In the genomic region with DNA sequence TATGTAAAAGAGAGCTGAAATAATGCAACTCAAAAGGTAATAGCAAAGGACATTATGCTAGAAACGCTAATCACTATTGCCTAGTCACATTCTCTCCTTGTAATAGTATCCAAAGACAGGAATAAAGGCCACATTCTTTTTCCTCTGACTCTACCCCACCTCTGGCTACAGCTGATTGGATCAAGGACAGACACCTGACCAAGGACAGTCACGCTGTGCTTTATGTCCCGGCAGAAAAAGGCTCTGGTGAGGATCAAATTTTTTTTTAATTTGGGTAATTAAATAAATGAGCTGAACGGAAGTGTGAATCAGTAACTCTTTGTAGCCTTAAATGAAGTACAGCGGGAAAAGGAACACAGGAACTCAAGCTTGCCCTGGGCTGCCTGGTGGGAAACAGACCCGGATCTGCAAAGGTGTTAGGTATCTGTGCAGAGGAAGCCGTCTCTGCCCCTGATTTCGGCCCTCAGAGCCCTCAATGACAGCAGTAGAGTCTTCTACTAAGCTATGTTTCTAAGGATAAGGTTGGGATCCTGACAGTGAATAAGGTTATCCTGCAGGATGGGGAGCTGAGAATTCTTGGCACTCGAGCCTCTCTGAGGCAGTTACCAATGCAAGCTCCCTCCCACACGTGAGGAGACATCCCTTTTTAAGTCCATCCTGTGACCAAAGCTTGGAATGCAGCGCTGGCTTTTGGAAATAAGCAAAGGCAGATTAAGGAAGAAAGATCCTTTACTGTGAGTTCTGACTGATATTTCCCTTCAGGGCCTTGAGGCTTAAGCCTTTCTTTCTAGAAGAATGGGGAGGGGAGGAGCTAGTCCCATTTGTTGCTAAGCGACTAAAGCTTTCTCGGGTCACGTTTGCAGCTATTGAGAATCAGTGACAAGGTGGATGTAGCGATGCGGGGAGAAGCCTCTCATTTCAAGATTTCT, we compare ENCODE assay signal across 9 cellular contexts. TPM values are rescaled to one million over a fixed set of nuclear protein-coding genes. Genes with fewer than 3 reads are reported as not detected.
DNase-seq lines count a peak whose midpoint lies in the region; ATAC-seq and TF ChIP-seq lines count a peak whose summit lies in the region.
"Had no signal": no experiment of that assay in that cellular context is flagged by ENCODE, and none has a peak within 500 bp of the region (broad histone marks: within the 10 kb centered on the region; RNA-seq: fewer than 3 reads in every experiment).

No MANE protein-coding gene starts in this region.

- no peak overlapping the region for H2BK12ac ChIP-seq in trophoblast cell (ENCODE audit: low read length)

- H3K4me1 ChIP-seq in OCI-LY3 (ENCODE audit: low read length) (peaks cover 33% of the 10 kb centered on the region), trophoblast cell (ENCODE audit: control insufficient read depth in 1 of 2, insufficient read depth in 2 of 2, low read length in 2 of 2) (peaks cover 0 to 2% of the 10 kb centered on the region in 2 experiments)

- no CpG with 5 or more reads among the region's 16 CpGs for WGBS in trophoblast cell (ENCODE audit: extremely low coverage, insufficient coverage, insufficient read length)

- H3K27ac ChIP-seq in OCI-LY3 (ENCODE audit: low read length) (no peak overlapping the region), trophoblast cell (ENCODE audit: low read depth, low read length) (peak overlapping the region; percentile 91)

- no peak overlapping the region for H3K4me3 Mint-ChIP-seq in activated CD4-positive, alpha-beta T cell treated with anti-CD3 and anti-CD28 coated beads, Interleukin-2, amount 10 ng/mL, durations not matched to agents 24 days and 14 days
- H3K4me3 Mint-ChIP-seq: naive thymus-derived CD4-positive, alpha-beta T cell had no signal

- H3K23ac ChIP-seq in trophoblast cell (ENCODE audit: low read length), result no peak overlapping the region

- no peak overlapping the region for H3K18ac ChIP-seq in trophoblast cell (ENCODE audit: low read length)

- intact Hi-C loops in activated CD4-positive, alpha-beta T cell treated with anti-CD3 and anti-CD28 coated beads, Interleukin-2, amount 10 ng/mL, durations not matched to agents 24 days and 14 days (cut with micrococcal nuclease), result no loop called here

- no peaks in the 10 kb centered on the region for H3K36me3 Mint-ChIP-seq in activated CD4-positive, alpha-beta T cell treated with anti-CD3 and anti-CD28 coated beads, Interleukin-2, amount 10 ng/mL, durations not matched to agents 24 days and 14 days (ENCODE audit: low read depth)
- H3K36me3 Mint-ChIP-seq: naive thymus-derived CD4-positive, alpha-beta T cell had no signal

- H4K91ac ChIP-seq in trophoblast cell (ENCODE audit: low read depth, low read length), result peak overlapping the region; percentile 13

- H3K9ac ChIP-seq in OCI-LY3 (ENCODE audit: low read length) (no peak overlapping the region), trophoblast cell (ENCODE audit: low read length) (peak overlapping the region; percentile 11)

- H3K9me3 Mint-ChIP-seq in activated CD4-positive, alpha-beta T cell treated with anti-CD3 and anti-CD28 coated beads, Interleukin-2, amount 10 ng/mL, durations not matched to agents 24 days and 14 days, result no peaks in the 10 kb centered on the region

- H3K27me3 ChIP-seq in OCI-LY3 (ENCODE audit: low read depth, low read length) (no peaks in the 10 kb centered on the region), trophoblast cell (ENCODE audit: insufficient read depth, low read length) (no peaks in the 10 kb centered on the region)

- H3K4me1 Mint-ChIP-seq in activated CD4-positive, alpha-beta T cell treated with anti-CD3 and anti-CD28 coated beads, Interleukin-2, amount 10 ng/mL, durations not matched to agents 24 days and 14 days, result no peaks in the 10 kb centered on the region
- H3K4me1 Mint-ChIP-seq: naive thymus-derived CD4-positive, alpha-beta T cell had no signal

- peak overlapping the region; percentile 54 for H4K8ac ChIP-seq in trophoblast cell (ENCODE audit: low read depth, low read length)

- H2AK5ac ChIP-seq in trophoblast cell (ENCODE audit: low read length), result no peak overlapping the region

- H3K27ac Mint-ChIP-seq in activated CD4-positive, alpha-beta T cell treated with anti-CD3 and anti-CD28 coated beads, Interleukin-2, amount 10 ng/mL, durations not matched to agents 24 days and 14 days, result no peak overlapping the region
- H3K27ac Mint-ChIP-seq: naive thymus-derived CD4-positive, alpha-beta T cell had no signal

- no peaks in the 10 kb centered on the region for H3K9me3 ChIP-seq in OCI-LY3 (ENCODE audit: insufficient read depth, low read length)
- H3K9me3 ChIP-seq in trophoblast cell (ENCODE audit: insufficient read depth, low read depth, low read length), result no peaks in the 10 kb centered on the region

- H2BK5ac ChIP-seq in trophoblast cell (ENCODE audit: low read depth, low read length, poor library complexity), result peak overlapping the region; percentile 47

- H3K79me1 ChIP-seq in trophoblast cell (ENCODE audit: low read length), result peaks cover 6% of the 10 kb centered on the region

- no peak overlapping the region for H3K14ac ChIP-seq in trophoblast cell (ENCODE audit: low read length)

- no peaks in the 10 kb centered on the region for H3K27me3 Mint-ChIP-seq in activated CD4-positive, alpha-beta T cell treated with anti-CD3 and anti-CD28 coated beads, Interleukin-2, amount 10 ng/mL, durations not matched to agents 24 days and 14 days

- peak overlapping the region; percentile 72 for H3K4me3 ChIP-seq in OCI-LY3 (ENCODE audit: low read length)
- H3K4me3 ChIP-seq in trophoblast cell (ENCODE audit: low read depth, low read length), result no peak overlapping the region

- H2AFZ ChIP-seq in OCI-LY3 (ENCODE audit: low read depth, low read length) (peak overlapping the region; percentile 92), trophoblast cell (ENCODE audit: insufficient read depth, low read length, poor library complexity) (peak overlapping the region; percentile 3)

- no peak overlapping the region for H3K4ac ChIP-seq in trophoblast cell (ENCODE audit: low read depth, low read length)

- no peak overlapping the region for H4K12ac ChIP-seq in trophoblast cell (ENCODE audit: low read depth, low read length)

- no peak for TF ChIP-seq CTCF in OCI-LY3 (IDR thresholded peaks at IDR 0.05; ENCODE audit: low read depth, low read length)

- peak overlapping the region; percentile 0 for H2BK120ac ChIP-seq in trophoblast cell (ENCODE audit: insufficient read depth, low read length, poor library complexity)

- no peaks in the 10 kb centered on the region for H3K79me2 ChIP-seq in OCI-LY3 (ENCODE audit: low read length)
- H3K79me2 ChIP-seq in trophoblast cell (ENCODE audit: control insufficient read depth, insufficient read depth, low read length, poor library complexity), result no peaks in the 10 kb centered on the region

- ATAC-seq in GM18870 (IDR thresholded peaks at IDR 0.05; ENCODE audit: unreplicated experiment), result peak; percentile 42
- no peak for ATAC-seq in GM21381 (IDR thresholded peaks at IDR 0.05; ENCODE audit: unreplicated experiment)
- ATAC-seq: naive thymus-derived CD4-positive, alpha-beta T cell had no signal

- DNase-seq in fibroblast of peridontal ligament (ENCODE audit: extremely low read depth) (peak; percentile 28), trophoblast cell (peak; percentile 28 to 64), HUDEP-2 (lab: John Stamatoyannopoulos, UW; ENCODE audit: unreplicated experiment in 76 of 76) (no peak), NCI-H1105 (lab: John Stamatoyannopoulos, UW) (no peak)
- no peak for DNase-seq in activated CD4-positive, alpha-beta T cell treated with anti-CD3 and anti-CD28 coated beads, Interleukin-2, amount 10 ng/mL, durations not matched to agents 24 days and 14 days
- DNase-seq: naive thymus-derived CD4-positive, alpha-beta T cell had no signal

- H4K20me1 ChIP-seq in OCI-LY3 (ENCODE audit: insufficient read depth, low read length), result no peaks in the 10 kb centered on the region

- no peaks in the 10 kb centered on the region for H3K36me3 ChIP-seq in OCI-LY3 (replicated peaks; ENCODE audit: low read depth, low read length)
- H3K36me3 ChIP-seq in trophoblast cell (ENCODE audit: control insufficient read depth in 1 of 2, insufficient read depth in 2 of 2, low read length in 2 of 2), result no peaks in the 10 kb centered on the region

- H3K4me2 ChIP-seq in OCI-LY3 (ENCODE audit: low read length), result peak overlapping the region; percentile 96
- H3K4me2 ChIP-seq in trophoblast cell (ENCODE audit: low read length), result peak overlapping the region; percentile 58

RNA-seq across cellular contexts. Expression of a gene that starts 37.8 kb away (rescaled TPM):
- polyA plus RNA-seq in trophoblast cell (2013), result 2.0 and 2.6 TPM in 2 replicates
- 1.7 and 1.9 TPM in 2 replicates for total RNA-seq in activated CD4-positive, alpha-beta T cell treated with anti-CD3 and anti-CD28 coated beads, Interleukin-2, amount 10 ng/mL, durations not matched to agents 24 days and 14 days

Comparison
In these comparisons a context has a peak if more than half of its experiments do, and no peak if none do; other contexts are left out.
1. DNase-seq: peak in fibroblast of peridontal ligament (single experiment) and trophoblast cell (2 of 2); none in HUDEP-2 (0 of 76), NCI-H1105 (single experiment) and activated CD4-positive, alpha-beta T cell treated with anti-CD3 and anti-CD28 coated beads, Interleukin-2, amount 10 ng/mL, durations not matched to agents 24 days and 14 days (single experiment).